In the genomic region with DNA sequence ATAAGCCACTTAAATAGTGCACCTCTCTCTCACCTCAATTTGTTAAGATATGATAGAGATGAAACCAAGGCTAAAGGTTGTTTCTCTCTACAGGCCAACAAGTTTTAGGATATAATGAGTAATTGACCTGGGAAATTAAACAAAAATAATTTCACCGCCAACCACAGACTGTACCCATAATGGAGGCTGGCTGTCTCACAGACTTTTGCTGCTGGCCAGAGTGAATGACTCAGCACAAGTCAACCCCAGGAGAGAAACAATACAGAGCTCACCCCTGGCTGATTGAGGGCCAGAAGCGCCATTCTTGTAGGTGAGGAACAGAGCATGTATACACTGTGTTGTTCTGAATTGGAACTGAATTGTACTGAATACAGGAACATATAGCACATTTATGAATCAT, we compare ENCODE assay signal across 11 cellular contexts.
DNase-seq lines count a peak whose midpoint lies in the region; ATAC-seq and TF ChIP-seq lines count a peak whose summit lies in the region.
"Had no signal": no experiment of that assay in that cellular context is flagged by ENCODE, and none has a peak within 500 bp of the region (broad histone marks: within the 10 kb centered on the region; RNA-seq: fewer than 3 reads in every experiment).

No MANE protein-coding gene starts in this region.

- H3K27me3 ChIP-seq in heart right ventricle = no peaks in the 10 kb centered on the region

- intact Hi-C loops in heart right ventricle (cut with DNase I) = no loop called here

- ATAC-seq in heart right ventricle = peak in 6 of 8 donors; percentile 43 to 67 (median 62)

- DNase-seq in HCEC 1CT = peak; percentile 54
- peak; percentile 50 for DNase-seq in amniotic epithelial cell (ENCODE audit: low read depth)
- no peak for DNase-seq in heart right ventricle
- DNase-seq in smooth muscle cell of the brain vasculature (ENCODE audit: low read depth, low spot score) = peak; percentile 31
- DNase-seq in HK-2 (ENCODE audit: unreplicated experiment) = no peak
- no peak for DNase-seq in NCI-H1105 (lab: John Stamatoyannopoulos, UW)
- no peak for DNase-seq in HPDE6-E6E7 (ENCODE audit: extremely low spot score)
- no peak for DNase-seq in NCI-H345 (lab: John Stamatoyannopoulos, UW)
- DNase-seq: central memory CD4-positive, alpha-beta T cell; DND-41; hypothalamus had no signal

- no peak overlapping the region for H3K4me3 ChIP-seq in heart right ventricle

- H3K27ac ChIP-seq in heart right ventricle = no peak overlapping the region

- peaks cover 0 to 38% (median 13%) of the 10 kb centered on the region in 9 donors for H3K4me1 ChIP-seq in heart right ventricle

- 85 to 92% methylated on average over 2 of the region's 2 CpGs for WGBS in heart right ventricle, 2 donors

- no peak for TF ChIP-seq CTCF in heart right ventricle (IDR thresholded peaks at IDR 0.05)

- no peaks in the 10 kb centered on the region for H3K9me3 ChIP-seq in heart right ventricle

- no peaks in the 10 kb centered on the region for H3K36me3 ChIP-seq in heart right ventricle

Comparison
In these comparisons a context has a peak if more than half of its experiments do, and no peak if none do; other contexts are left out.
1. DNase-seq: peak in HCEC 1CT (single experiment), amniotic epithelial cell (single experiment) and smooth muscle cell of the brain vasculature (single experiment); none in heart right ventricle (0 of 2), HK-2 (single experiment), NCI-H1105 (single experiment), HPDE6-E6E7 (single experiment) and NCI-H345 (single experiment).